ENCODE assay signal across 16 cellular contexts in genomic region chr7:6433814-6434630, GRCh38. TPM values are rescaled to one million over a fixed set of nuclear protein-coding genes. Genes with fewer than 3 reads are reported as not detected.
A peak's percentile ranks its signal among the peaks of the same experiment; 100 is the strongest.
DNase-seq lines count a peak whose midpoint lies in the region; ATAC-seq and TF ChIP-seq lines count a peak whose summit lies in the region.
"Had no signal": no experiment of that assay in that cellular context is flagged by ENCODE, and none has a peak within 500 bp of the region (broad histone marks: within the 10 kb centered on the region; RNA-seq: fewer than 3 reads in every experiment).

No MANE protein-coding gene starts in this region.

- no peaks in the 10 kb centered on the region for H3K27me3 ChIP-seq in dorsolateral prefrontal cortex
- H3K27me3 ChIP-seq: suprapubic skin had no signal

- ATAC-seq in GM21515 (IDR thresholded peaks at IDR 0.05; ENCODE audit: unreplicated experiment) (no peak), GM18519 (IDR thresholded peaks at IDR 0.05; ENCODE audit: low FRiP score, unreplicated experiment) (no peak)

- TF ChIP-seq CTCF in dorsolateral prefrontal cortex (IDR thresholded peaks at IDR 0.05 in 54 of 56, conservative IDR thresholded peaks at IDR 0.05 in 2 of 56; ENCODE audit: low read depth in 1 of 56, partially characterized antibody in 56 of 56): no peak

- DNase-seq in Ammon's horn (ENCODE audit: low spot score) (peak; percentile 60), NOMO-1 (lab: John Stamatoyannopoulos, UW; ENCODE audit: unreplicated experiment in 2 of 2) (peak; percentile 50 to 87), dorsolateral prefrontal cortex (no peak), myocyte (ENCODE audit: low read depth) (peak; percentile 63), NCI-H1694 (lab: John Stamatoyannopoulos, UW) (no peak), A172 (ENCODE audit: low spot score) (no peak)
- DNase-seq: activated CD4-positive, CD25-positive, alpha-beta regulatory T cell; activated CD8-positive, alpha-beta memory T cell treated with anti-CD3 and anti-CD28 coated beads, Interleukin-2, amount 50 U/mL, for 48 hours; activated naive CD8-positive, alpha-beta T cell treated with anti-CD3 and anti-CD28 coated beads, Interleukin-2, amount 10 ng/mL, durations not matched to agents 7 days and 5 days; DMS 273 treated with DMSO at 0.1 percent for 48 hours; hypothalamus; NCI-H2171; SK-N-SH had no signal

- peak overlapping the region in 57 of 59 donors; percentile 15 to 93 (median 80) for H3K27ac ChIP-seq in dorsolateral prefrontal cortex
- H3K27ac ChIP-seq: suprapubic skin had no signal

- intact Hi-C loops in dorsolateral prefrontal cortex (cut with DNase I): loop anchor here (5.0 to 10.0 kb wide), 2 partner anchors 272 to 439 kb away; no protein-coding TSS in a partner anchor

- no peak overlapping the region for H3K4me3 ChIP-seq in dorsolateral prefrontal cortex
- H3K4me3 ChIP-seq: suprapubic skin had no signal

RNA-seq across cellular contexts. Expression of gene DAGLB, which starts 13.7 kb away (rescaled TPM):
- total RNA-seq in dorsolateral prefrontal cortex: 10 to 100 TPM; 29.3 to 64.4 (median 44.3) TPM
- 27.7 and 31.3 TPM in 2 replicates for total RNA-seq in myocyte
- polyA plus RNA-seq in myocyte (2012): 24.8 TPM
- total RNA-seq in A172 (2014; rRNA removed; shearing (Covaris generic)): 22.5 and 25.3 TPM in 2 replicates

RNA-seq across cellular contexts. Expression of gene KDELR2, which starts 49.9 kb away (rescaled TPM):
- total RNA-seq in dorsolateral prefrontal cortex: 10 to 100 TPM; 28.2 to 58.5 (median 38.6) TPM
- 184 and 240 TPM in 2 replicates for total RNA-seq in myocyte
- 279 TPM for polyA plus RNA-seq in myocyte (2012)
- 181 and 208 TPM in 2 replicates for total RNA-seq in A172 (2014; rRNA removed; shearing (Covaris generic))

RNA-seq across cellular contexts. Expression of gene RAC1, which starts 59.7 kb away (rescaled TPM):
- total RNA-seq in dorsolateral prefrontal cortex (100 to 1,000 TPM; 189 to 309 (median 248) TPM), myocyte (91.0 and 105 TPM in 2 replicates)
- polyA plus RNA-seq in myocyte (2012): 330 TPM
- total RNA-seq in A172 (2014; rRNA removed; shearing (Covaris generic)): 144 and 162 TPM in 2 replicates

Comparison
In these comparisons a context has a peak if more than half of its experiments do, and no peak if none do; other contexts are left out.
1. DNase-seq: peak in Ammon's horn (single experiment), NOMO-1 (2 of 2) and myocyte (single experiment); none in dorsolateral prefrontal cortex (0 of 10), NCI-H1694 (single experiment) and A172 (single experiment).